9 cellular contexts compared by ENCODE assay signal in the genomic region with DNA sequence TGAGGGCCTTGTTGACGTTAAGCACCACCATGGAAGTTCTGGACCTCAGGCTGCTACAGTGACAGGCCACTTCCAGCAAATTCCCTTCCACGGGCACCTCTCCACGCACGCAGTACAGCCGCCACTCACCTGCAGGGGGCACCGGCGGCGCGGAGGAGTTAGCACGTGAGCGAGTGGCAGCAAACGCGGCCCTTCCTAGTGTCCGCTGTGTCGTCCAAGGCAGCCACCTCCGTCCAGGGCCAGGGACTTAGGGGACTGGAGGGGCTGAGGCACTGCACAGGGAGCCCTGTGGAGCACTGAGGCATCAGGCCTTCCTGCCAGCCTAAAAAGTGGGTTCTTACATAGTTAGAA.
A peak's percentile ranks its signal among the peaks of the same experiment; 100 is the strongest.
DNase-seq lines count a peak whose midpoint lies in the region; ATAC-seq and TF ChIP-seq lines count a peak whose summit lies in the region.
"Had no signal": no experiment of that assay in that cellular context is flagged by ENCODE, and none has a peak within 500 bp of the region (broad histone marks: within the 10 kb centered on the region; RNA-seq: fewer than 3 reads in every experiment).

No MANE protein-coding gene starts in this region.

- ATAC-seq in Right ventricle myocardium inferior (peak; percentile 47), upper lobe of right lung (peak; percentile 30)
- no peak for ATAC-seq in activated CD8-positive, alpha-beta T cell treated with anti-CD3 and anti-CD28 coated beads, Interleukin-2, amount 10 ng/mL, durations not matched to agents 7 days and 5 days

- no peak overlapping the region for H3K4me3 Mint-ChIP-seq in activated CD8-positive, alpha-beta T cell treated with anti-CD3 and anti-CD28 coated beads, Interleukin-2, amount 10 ng/mL, durations not matched to agents 7 days and 5 days

- POLR2A ChIA-PET in activated CD8-positive, alpha-beta T cell treated with anti-CD3 and anti-CD28 coated beads, Interleukin-2, amount 10 ng/mL, durations not matched to agents 7 days and 5 days (lab: Charles Lee), result no interaction called here

- H3K4me3 ChIP-seq in upper lobe of right lung, result no peak overlapping the region

- no peak overlapping the region for H3K27ac Mint-ChIP-seq in activated CD8-positive, alpha-beta T cell treated with anti-CD3 and anti-CD28 coated beads, Interleukin-2, amount 10 ng/mL, durations not matched to agents 7 days and 5 days

- H3K36me3 ChIP-seq in upper lobe of right lung, result peaks cover 82% of the 10 kb centered on the region

- CTCF ChIA-PET in activated CD8-positive, alpha-beta T cell treated with anti-CD3 and anti-CD28 coated beads, Interleukin-2, amount 10 ng/mL, durations not matched to agents 7 days and 5 days (lab: Charles Lee), result interaction anchor here (0.7 to 2.5 kb wide), 8 partner anchors 12 to 49 kb away, joined by 3 to 18 read pairs (median 4); no protein-coding TSS in a partner anchor

- DNase-seq in Right ventricle myocardium inferior (ENCODE audit: missing footprints) (peak; percentile 74), cardiac septum (ENCODE audit: low spot score) (no peak), iPS-NIHi11 (ENCODE audit: low spot score) (peak; percentile 75), upper lobe of right lung (no peak), NCI-H774 (lab: John Stamatoyannopoulos, UW) (no peak), NCI-H1105 treated with DMSO at 0.1 percent for 48 hours (lab: John Stamatoyannopoulos, UW) (no peak), NCI-H2171 (lab: John Stamatoyannopoulos, UW) (no peak)
- peak; percentile 44 for DNase-seq in activated CD8-positive, alpha-beta T cell treated with anti-CD3 and anti-CD28 coated beads, Interleukin-2, amount 10 ng/mL, durations not matched to agents 7 days and 5 days
- DNase-seq: NCI-H526 had no signal

- H3K27ac ChIP-seq in upper lobe of right lung, result no peak overlapping the region

- TF ChIP-seq CTCF in upper lobe of right lung (IDR thresholded peaks at IDR 0.05), result peak; percentile 24

- H3K27me3 Mint-ChIP-seq in activated CD8-positive, alpha-beta T cell treated with anti-CD3 and anti-CD28 coated beads, Interleukin-2, amount 10 ng/mL, durations not matched to agents 7 days and 5 days (ENCODE audit: low read depth), result no peaks in the 10 kb centered on the region

- H3K9me3 Mint-ChIP-seq in activated CD8-positive, alpha-beta T cell treated with anti-CD3 and anti-CD28 coated beads, Interleukin-2, amount 10 ng/mL, durations not matched to agents 7 days and 5 days (ENCODE audit: insufficient read depth), result no peaks in the 10 kb centered on the region

- no peaks in the 10 kb centered on the region for H3K4me1 ChIP-seq in upper lobe of right lung

- no peaks in the 10 kb centered on the region for H3K27me3 ChIP-seq in upper lobe of right lung

- H3K9me3 ChIP-seq in upper lobe of right lung, result no peaks in the 10 kb centered on the region

- intact Hi-C loops in Right ventricle myocardium inferior (cut with DNase I), result no loop called here
- intact Hi-C loops in cardiac septum (cut with DNase I), result no loop called here
- intact Hi-C loops in upper lobe of right lung (cut with DNase I), result no loop called here

- peaks cover 18% of the 10 kb centered on the region for H3K4me1 Mint-ChIP-seq in activated CD8-positive, alpha-beta T cell treated with anti-CD3 and anti-CD28 coated beads, Interleukin-2, amount 10 ng/mL, durations not matched to agents 7 days and 5 days (ENCODE audit: low read depth)

- no peaks in the 10 kb centered on the region for H3K36me3 Mint-ChIP-seq in activated CD8-positive, alpha-beta T cell treated with anti-CD3 and anti-CD28 coated beads, Interleukin-2, amount 10 ng/mL, durations not matched to agents 7 days and 5 days (ENCODE audit: low read depth)

Comparison
In these comparisons a context has a peak if more than half of its experiments do, and no peak if none do; other contexts are left out.
1. DNase-seq: peak in Right ventricle myocardium inferior (single experiment), activated CD8-positive, alpha-beta T cell treated with anti-CD3 and anti-CD28 coated beads, Interleukin-2, amount 10 ng/mL, durations not matched to agents 7 days and 5 days (single experiment) and iPS-NIHi11 (single experiment); none in cardiac septum (single experiment), upper lobe of right lung (single experiment), NCI-H774 (single experiment), NCI-H1105 treated with DMSO at 0.1 percent for 48 hours (single experiment) and NCI-H2171 (single experiment).